30 cellular contexts compared by ENCODE assay signal in genomic region chr12:132318618-132319033, GRCh38. TPM values are rescaled to one million over a fixed set of nuclear protein-coding genes. Genes with fewer than 3 reads are reported as not detected.
"Had no signal": no experiment of that assay in that cellular context is flagged by ENCODE, and none has a peak within 500 bp of the region (broad histone marks: within the 10 kb centered on the region; RNA-seq: fewer than 3 reads in every experiment).

No MANE protein-coding gene starts in this region.

- FAIRE-seq: astrocyte, RCC 7860 had no signal

- H3K36me3 Mint-ChIP-seq: activated CD8-positive, alpha-beta memory T cell treated with anti-CD3 and anti-CD28 coated beads, Interleukin-2, amount 10 ng/mL, durations not matched to agents 7 days and 5 days; activated naive CD4-positive, alpha-beta T cell treated with anti-CD3 and anti-CD28 coated beads, Interleukin-2, amount 50 U/mL, for 72 hours; brain had no signal

- H3K36me3 ChIP-seq: MG63, SJCRH30 had no signal

- DNase-seq: activated CD4-positive, alpha-beta T cell treated with anti-CD3 and anti-CD28 coated beads, Interleukin-2, amount 10 ng/mL, durations not matched to agents 24 days and 14 days; activated CD4-positive, alpha-beta T cell treated with anti-CD3 and anti-CD28 coated beads, Interleukin-2, amount 50 U/mL, for 48 hours; activated CD4-positive, CD25-positive, alpha-beta regulatory T cell treated with anti-CD3 and anti-CD28 coated beads, Interleukin-2, amount 50 U/mL, for 72 hours; activated CD8-positive, alpha-beta memory T cell treated with anti-CD3 and anti-CD28 coated beads, Interleukin-2, amount 10 ng/mL, durations not matched to agents 7 days and 5 days; activated effector memory CD4-positive, alpha-beta T cell treated with Interleukin-2 at 50 U/mL for 16 hours; activated naive CD4-positive, alpha-beta T cell treated with Interleukin-2 at 50 U/mL for 16 hours; activated naive CD8-positive, alpha-beta T cell treated with anti-CD3 and anti-CD28 coated beads, Interleukin-2, amount 50 U/mL, for 24 hours; activated T-cell treated with anti-CD3 and anti-CD28 coated beads, Interleukin-2, amount 50 U/mL, for 24 hours; amniotic stem cell; MG63; MV-4-11; NCI-H1092 treated with DMSO at 0.1 percent for 48 hours; NCI-H1417 treated with DMSO at 0.1 percent for 48 hours; NCI-H1694; NCI-H2029; NCI-H2107; NCI-H2171 treated with DMSO at 0.1 percent for 48 hours; NCI-H345; NCI-H510A; NCI-H526 treated with DMSO at 0.1 percent for 48 hours; NCI-H82; SJCRH30; SK-N-SH; T-helper 1 cell had no signal

- H3K27ac Mint-ChIP-seq: activated CD4-positive, alpha-beta T cell treated with anti-CD3 and anti-CD28 coated beads, Interleukin-2, amount 10 ng/mL, durations not matched to agents 24 days and 14 days; activated CD8-positive, alpha-beta memory T cell treated with anti-CD3 and anti-CD28 coated beads, Interleukin-2, amount 10 ng/mL, durations not matched to agents 7 days and 5 days; activated naive CD4-positive, alpha-beta T cell treated with anti-CD3 and anti-CD28 coated beads, Interleukin-2, amount 50 U/mL, for 72 hours; activated naive CD8-positive, alpha-beta T cell treated with anti-CD3 and anti-CD28 coated beads, Interleukin-2, amount 50 U/mL, for 24 hours; activated T-cell treated with anti-CD3 and anti-CD28 coated beads, Interleukin-2, amount 50 U/mL, for 24 hours; activated T-helper 1 cell treated with anti-CD3 and anti-CD28 coated beads, Interleukin-12 subunit alpha, Interleukin-12 subunit beta, Interleukin-2, Interleukin-4 antibody, amounts not matched to agents 30 ng/mL and 10 ng/mL and 1 ng/mL, durations not matched to agents 14 hours and 24 hours and 36 hours; brain had no signal

- ATAC-seq: activated CD8-positive, alpha-beta memory T cell treated with anti-CD3 and anti-CD28 coated beads, Interleukin-2, amount 10 ng/mL, durations not matched to agents 7 days and 5 days; activated naive CD4-positive, alpha-beta T cell treated with anti-CD3 and anti-CD28 coated beads, Interleukin-2, amount 50 U/mL, for 72 hours; activated naive CD8-positive, alpha-beta T cell treated with anti-CD3 and anti-CD28 coated beads, Interleukin-2, amount 50 U/mL, for 24 hours had no signal

- H3K27me3 Mint-ChIP-seq: activated CD4-positive, alpha-beta T cell treated with anti-CD3 and anti-CD28 coated beads, Interleukin-2, amount 10 ng/mL, durations not matched to agents 24 days and 14 days had no signal

- H3K4me3 Mint-ChIP-seq: activated CD4-positive, alpha-beta T cell treated with anti-CD3 and anti-CD28 coated beads, Interleukin-2, amount 10 ng/mL, durations not matched to agents 24 days and 14 days; activated CD8-positive, alpha-beta memory T cell treated with anti-CD3 and anti-CD28 coated beads, Interleukin-2, amount 10 ng/mL, durations not matched to agents 7 days and 5 days; activated naive CD8-positive, alpha-beta T cell treated with anti-CD3 and anti-CD28 coated beads, Interleukin-2, amount 50 U/mL, for 24 hours; activated T-cell treated with anti-CD3 and anti-CD28 coated beads, Interleukin-2, amount 50 U/mL, for 24 hours; activated T-helper 1 cell treated with anti-CD3 and anti-CD28 coated beads, Interleukin-12 subunit alpha, Interleukin-12 subunit beta, Interleukin-2, Interleukin-4 antibody, amounts not matched to agents 30 ng/mL and 10 ng/mL and 1 ng/mL, durations not matched to agents 14 hours and 24 hours and 36 hours; brain had no signal

- H3K9me3 Mint-ChIP-seq: activated CD4-positive, alpha-beta T cell treated with anti-CD3 and anti-CD28 coated beads, Interleukin-2, amount 10 ng/mL, durations not matched to agents 24 days and 14 days had no signal

- H3K4me1 ChIP-seq: SJCRH30 had no signal

- H3K9ac ChIP-seq: SK-N-SH had no signal

- H3K9me3 ChIP-seq: MG63, SJCRH30, SK-N-SH had no signal

- H3K4me2 ChIP-seq: SK-N-SH had no signal

- H3K27ac ChIP-seq: SJCRH30 had no signal

- H3K27me3 ChIP-seq: SJCRH30 had no signal

- H3K4me1 Mint-ChIP-seq: activated CD8-positive, alpha-beta memory T cell treated with anti-CD3 and anti-CD28 coated beads, Interleukin-2, amount 10 ng/mL, durations not matched to agents 7 days and 5 days had no signal

- H3K4me3 ChIP-seq: MG63, SJCRH30 had no signal

RNA-seq across cellular contexts. Expression of gene GALNT9, which starts 10.8 kb away (rescaled TPM):
- total RNA-seq: activated CD4-positive, alpha-beta T cell treated with anti-CD3 and anti-CD28 coated beads, Interleukin-2, amount 10 ng/mL, durations not matched to agents 24 days and 14 days; activated CD8-positive, alpha-beta memory T cell treated with anti-CD3 and anti-CD28 coated beads, Interleukin-2, amount 10 ng/mL, durations not matched to agents 7 days and 5 days; activated T-helper 1 cell treated with anti-CD3 and anti-CD28 coated beads, Interleukin-12 subunit alpha, Interleukin-12 subunit beta, Interleukin-2, Interleukin-4 antibody, amounts not matched to agents 30 ng/mL and 10 ng/mL and 1 ng/mL, durations not matched to agents 14 hours and 24 hours and 36 hours; T-helper 2 cell treated with Interferon-gamma antibody and Interleukin-4, amounts not matched to agents 100 ng/mL and 5 ng/mL, for 36 hours had no signal
- polyA plus RNA-seq: SK-N-SH had no signal
